1 cellular context compared by ENCODE assay signal in the genomic region with DNA sequence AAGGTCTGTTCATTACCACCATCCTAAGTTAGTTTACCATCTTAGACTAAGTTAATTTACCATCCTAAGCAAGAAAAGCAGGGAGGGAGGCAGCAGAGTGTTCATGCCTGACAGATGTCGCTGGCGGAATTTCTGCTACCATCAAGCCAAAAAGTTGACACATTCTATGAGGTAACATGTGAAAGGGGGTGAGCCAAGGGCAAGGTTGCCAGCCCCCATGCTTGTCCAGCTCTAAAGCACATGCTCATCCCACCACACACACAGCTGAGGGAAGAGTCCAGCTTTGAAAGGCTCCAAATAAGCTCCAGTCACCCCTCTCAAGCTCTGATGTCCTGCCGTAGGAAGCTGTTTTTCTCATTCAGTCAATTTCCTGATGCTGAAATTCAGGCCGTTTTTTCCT.
TF ChIP-seq lines count a peak whose summit lies in the region.

No MANE protein-coding gene starts in this region.

TF ChIP-seq in HepG2, 621 proteins besides CTCF, POLR2A, EP300 and RAD21:
- TF ChIP-seq, protein P1, sequence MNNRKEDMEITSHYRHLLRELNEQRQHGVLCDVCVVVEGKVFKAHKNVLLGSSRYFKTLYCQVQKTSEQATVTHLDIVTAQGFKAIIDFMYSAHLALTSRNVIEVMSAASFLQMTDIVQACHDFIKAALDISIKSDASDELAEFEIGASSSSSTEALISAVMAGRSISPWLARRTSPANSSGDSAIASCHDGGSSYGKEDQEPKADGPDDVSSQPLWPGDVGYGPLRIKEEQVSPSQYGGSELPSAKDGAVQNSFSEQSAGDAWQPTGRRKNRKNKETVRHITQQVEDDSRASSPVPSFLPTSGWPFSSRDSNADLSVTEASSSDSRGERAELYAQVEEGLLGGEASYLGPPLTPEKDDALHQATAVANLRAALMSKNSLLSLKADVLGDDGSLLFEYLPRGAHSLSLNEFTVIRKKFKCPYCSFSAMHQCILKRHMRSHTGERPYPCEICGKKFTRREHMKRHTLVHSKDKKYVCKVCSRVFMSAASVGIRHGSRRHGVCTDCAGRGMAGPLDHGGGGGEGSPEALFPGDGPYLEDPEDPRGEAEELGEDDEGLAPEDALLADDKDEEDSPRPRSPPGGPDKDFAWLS (CRISPR knock-in tag; IDR thresholded peaks at IDR 0.05; ENCODE audit: borderline replicate concordance) = no peak
- TF ChIP-seq SMAD1 (CRISPR knock-in tag; IDR thresholded peaks at IDR 0.05; ENCODE audit: borderline replicate concordance, low read depth) (no peak), MNT (IDR thresholded peaks at IDR 0.05) (0 out of 2 replicates have a peak, but pooled peaks have one; percentile 6), ZFP36 (IDR thresholded peaks at IDR 0.05; ENCODE audit: borderline replicate concordance, low read depth, low read length, partially characterized antibody) (no peak)
